In the genomic region with DNA sequence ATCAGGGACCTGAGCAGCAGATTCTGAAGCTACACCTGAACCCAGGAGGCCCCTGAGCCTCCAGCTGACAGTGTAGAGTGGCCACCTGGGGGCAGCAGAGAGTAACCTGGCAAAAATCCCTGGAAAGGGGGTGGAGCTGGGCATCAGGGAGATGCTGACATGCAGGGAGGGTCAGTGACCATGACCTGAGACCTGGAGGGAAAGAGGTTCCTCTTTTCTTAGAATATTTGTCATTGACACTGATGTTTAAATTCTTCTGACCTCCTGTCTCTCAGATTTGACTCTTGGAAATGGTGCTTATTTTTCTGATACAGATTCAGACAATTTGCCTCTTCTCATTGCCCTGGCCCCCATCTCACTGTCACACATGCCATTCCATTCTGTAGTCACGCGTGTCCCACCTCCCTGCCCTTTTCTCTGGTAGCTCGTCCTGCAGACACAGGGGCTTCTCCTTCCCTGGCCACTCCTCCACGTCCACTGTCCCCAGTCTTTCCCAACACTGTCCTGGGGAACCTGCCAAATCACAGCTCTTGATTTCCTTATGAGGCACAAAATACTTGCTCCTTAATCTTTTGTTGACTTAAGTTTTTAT, we compare ENCODE assay signal across 2 cellular contexts.
TF ChIP-seq lines count a peak whose summit lies in the region.

No MANE protein-coding gene starts in this region.

TF ChIP-seq in HCT116, 20 proteins besides CTCF, POLR2A, EP300 and RAD21:
- TF ChIP-seq, protein P1, sequence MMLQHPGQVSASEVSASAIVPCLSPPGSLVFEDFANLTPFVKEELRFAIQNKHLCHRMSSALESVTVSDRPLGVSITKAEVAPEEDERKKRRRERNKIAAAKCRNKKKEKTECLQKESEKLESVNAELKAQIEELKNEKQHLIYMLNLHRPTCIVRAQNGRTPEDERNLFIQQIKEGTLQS (IDR thresholded peaks at IDR 0.05), result no peak
- TF ChIP-seq SRF (IDR thresholded peaks at IDR 0.05; ENCODE audit: low read depth), result no peak
- no peak for TF ChIP-seq YY1 (IDR thresholded peaks at IDR 0.05; ENCODE audit: extremely low read depth, insufficient replicate concordance, low read depth, low read length)
- no peak for TF ChIP-seq ELF1 (IDR thresholded peaks at IDR 0.05; ENCODE audit: borderline replicate concordance, low read depth)
- no peak for TF ChIP-seq SIN3A (IDR thresholded peaks at IDR 0.05; ENCODE audit: low read depth)
- TF ChIP-seq, protein P2, sequence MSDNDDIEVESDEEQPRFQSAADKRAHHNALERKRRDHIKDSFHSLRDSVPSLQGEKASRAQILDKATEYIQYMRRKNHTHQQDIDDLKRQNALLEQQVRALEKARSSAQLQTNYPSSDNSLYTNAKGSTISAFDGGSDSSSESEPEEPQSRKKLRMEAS (IDR thresholded peaks at IDR 0.05), result no peak
- TF ChIP-seq SP1 (IDR thresholded peaks at IDR 0.05; ENCODE audit: low read depth), result no peak
- no peak for TF ChIP-seq ZNF274 (IDR thresholded peaks at IDR 0.05; ENCODE audit: low read depth, low read length)
- TF ChIP-seq, protein P3, sequence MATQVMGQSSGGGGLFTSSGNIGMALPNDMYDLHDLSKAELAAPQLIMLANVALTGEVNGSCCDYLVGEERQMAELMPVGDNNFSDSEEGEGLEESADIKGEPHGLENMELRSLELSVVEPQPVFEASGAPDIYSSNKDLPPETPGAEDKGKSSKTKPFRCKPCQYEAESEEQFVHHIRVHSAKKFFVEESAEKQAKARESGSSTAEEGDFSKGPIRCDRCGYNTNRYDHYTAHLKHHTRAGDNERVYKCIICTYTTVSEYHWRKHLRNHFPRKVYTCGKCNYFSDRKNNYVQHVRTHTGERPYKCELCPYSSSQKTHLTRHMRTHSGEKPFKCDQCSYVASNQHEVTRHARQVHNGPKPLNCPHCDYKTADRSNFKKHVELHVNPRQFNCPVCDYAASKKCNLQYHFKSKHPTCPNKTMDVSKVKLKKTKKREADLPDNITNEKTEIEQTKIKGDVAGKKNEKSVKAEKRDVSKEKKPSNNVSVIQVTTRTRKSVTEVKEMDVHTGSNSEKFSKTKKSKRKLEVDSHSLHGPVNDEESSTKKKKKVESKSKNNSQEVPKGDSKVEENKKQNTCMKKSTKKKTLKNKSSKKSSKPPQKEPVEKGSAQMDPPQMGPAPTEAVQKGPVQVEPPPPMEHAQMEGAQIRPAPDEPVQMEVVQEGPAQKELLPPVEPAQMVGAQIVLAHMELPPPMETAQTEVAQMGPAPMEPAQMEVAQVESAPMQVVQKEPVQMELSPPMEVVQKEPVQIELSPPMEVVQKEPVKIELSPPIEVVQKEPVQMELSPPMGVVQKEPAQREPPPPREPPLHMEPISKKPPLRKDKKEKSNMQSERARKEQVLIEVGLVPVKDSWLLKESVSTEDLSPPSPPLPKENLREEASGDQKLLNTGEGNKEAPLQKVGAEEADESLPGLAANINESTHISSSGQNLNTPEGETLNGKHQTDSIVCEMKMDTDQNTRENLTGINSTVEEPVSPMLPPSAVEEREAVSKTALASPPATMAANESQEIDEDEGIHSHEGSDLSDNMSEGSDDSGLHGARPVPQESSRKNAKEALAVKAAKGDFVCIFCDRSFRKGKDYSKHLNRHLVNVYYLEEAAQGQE (IDR thresholded peaks at IDR 0.05; ENCODE audit: low read depth), result no peak
- TF ChIP-seq POLR2AphosphoS5 (IDR thresholded peaks at IDR 0.05; ENCODE audit: low read depth, low read length), result no peak
- no peak for TF ChIP-seq EGR1 (IDR thresholded peaks at IDR 0.05; ENCODE audit: low read depth)
TF ChIP-seq in HCT116: peak in this region for 0.

TF ChIP-seq in K562, 482 proteins besides CTCF, POLR2A, EP300 and RAD21 (continues in another document):
- TF ChIP-seq BHLHE40 (IDR thresholded peaks at IDR 0.05; ENCODE audit: low read length) (peak; percentile 23; the same call in 1 of the 2 replicates), ZNF778 (CRISPR knock-in tag; IDR thresholded peaks at IDR 0.05) (no peak), DIDO1 (tag; IDR thresholded peaks at IDR 0.05; ENCODE audit: low read depth) (no peak), FOXM1 (IDR thresholded peaks at IDR 0.05; ENCODE audit: low read depth) (no peak), FOXM1 (CRISPR knock-in tag; IDR thresholded peaks at IDR 0.05; ENCODE audit: low read depth) (no peak), U2AF2 (optimal IDR thresholded peaks at IDR 0.05; ENCODE audit: low read depth, low read length) (no peak), CBX5 (IDR thresholded peaks at IDR 0.05; ENCODE audit: borderline replicate concordance, low read depth) (peak; percentile 19; the same call in 1 of the 2 replicates), IRF2 (CRISPR knock-in tag; IDR thresholded peaks at IDR 0.05) (peak; percentile 47; the same call in 1 of the 2 replicates), NCOA1 (IDR thresholded peaks at IDR 0.05; ENCODE audit: low read depth) (no peak), WHSC1 (IDR thresholded peaks at IDR 0.05; ENCODE audit: low read length) (no peak), PHF20 (IDR thresholded peaks at IDR 0.05; ENCODE audit: partially characterized antibody) (no peak), TEAD1 (CRISPR knock-in tag; IDR thresholded peaks at IDR 0.05) (no peak), ZNF175 (CRISPR knock-in tag; IDR thresholded peaks at IDR 0.05; ENCODE audit: low read depth) (no peak), CXXC5 (CRISPR knock-in tag; IDR thresholded peaks at IDR 0.05) (no peak), SRSF3 (IDR thresholded peaks at IDR 0.05; ENCODE audit: insufficient read depth, low read length) (no peak), FOXJ3 (CRISPR knock-in tag; IDR thresholded peaks at IDR 0.05) (no peak), HCFC1 (IDR thresholded peaks at IDR 0.05; ENCODE audit: low read depth, low read length) (peak; percentile 52; the same call in 1 of the 2 replicates), EP400 (IDR thresholded peaks at IDR 0.05) (no peak), MAFK (IDR thresholded peaks at IDR 0.05; ENCODE audit: low read length) (peak; percentile 66), RFX5 (IDR thresholded peaks at IDR 0.05; ENCODE audit: low read depth, low read length) (0 out of 2 replicates have a peak, but pooled peaks have one; percentile 38), SRSF1 (IDR thresholded peaks at IDR 0.05; ENCODE audit: low read depth, low read length) (no peak), ZNF212 (CRISPR knock-in tag; IDR thresholded peaks at IDR 0.05) (no peak), KLF13 (tag; IDR thresholded peaks at IDR 0.05; ENCODE audit: borderline replicate concordance, low read depth) (no peak), KAT8 (IDR thresholded peaks at IDR 0.05; ENCODE audit: low read depth) (no peak), ZEB2 (IDR thresholded peaks at IDR 0.05) (no peak), KDM5B (IDR thresholded peaks at IDR 0.05; ENCODE audit: insufficient replicate concordance, low read depth, low read length) (no peak), CHD4 (IDR thresholded peaks at IDR 0.05; ENCODE audit: insufficient read depth, insufficient replicate concordance, low read depth, low read length, poor library complexity, severe bottlenecking) (no peak), JUN (IDR thresholded peaks at IDR 0.05; ENCODE audit: borderline replicate concordance, low read depth, low read length) (peak; percentile 82), JUN (CRISPR knock-in tag; IDR thresholded peaks at IDR 0.05; ENCODE audit: borderline replicate concordance) (0 out of 2 replicates have a peak, but pooled peaks have one; percentile 72), ZNF589 (CRISPR knock-in tag; IDR thresholded peaks at IDR 0.05; ENCODE audit: low read depth) (no peak), ILF3 (IDR thresholded peaks at IDR 0.05; ENCODE audit: borderline replicate concordance) (no peak)
- TF ChIP-seq, protein P4, sequence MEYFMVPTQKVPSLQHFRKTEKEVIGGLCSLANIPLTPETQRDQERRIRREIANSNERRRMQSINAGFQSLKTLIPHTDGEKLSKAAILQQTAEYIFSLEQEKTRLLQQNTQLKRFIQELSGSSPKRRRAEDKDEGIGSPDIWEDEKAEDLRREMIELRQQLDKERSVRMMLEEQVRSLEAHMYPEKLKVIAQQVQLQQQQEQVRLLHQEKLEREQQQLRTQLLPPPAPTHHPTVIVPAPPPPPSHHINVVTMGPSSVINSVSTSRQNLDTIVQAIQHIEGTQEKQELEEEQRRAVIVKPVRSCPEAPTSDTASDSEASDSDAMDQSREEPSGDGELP (CRISPR knock-in tag; IDR thresholded peaks at IDR 0.05; ENCODE audit: borderline replicate concordance), result peak; percentile 98
- TF ChIP-seq, protein P5, sequence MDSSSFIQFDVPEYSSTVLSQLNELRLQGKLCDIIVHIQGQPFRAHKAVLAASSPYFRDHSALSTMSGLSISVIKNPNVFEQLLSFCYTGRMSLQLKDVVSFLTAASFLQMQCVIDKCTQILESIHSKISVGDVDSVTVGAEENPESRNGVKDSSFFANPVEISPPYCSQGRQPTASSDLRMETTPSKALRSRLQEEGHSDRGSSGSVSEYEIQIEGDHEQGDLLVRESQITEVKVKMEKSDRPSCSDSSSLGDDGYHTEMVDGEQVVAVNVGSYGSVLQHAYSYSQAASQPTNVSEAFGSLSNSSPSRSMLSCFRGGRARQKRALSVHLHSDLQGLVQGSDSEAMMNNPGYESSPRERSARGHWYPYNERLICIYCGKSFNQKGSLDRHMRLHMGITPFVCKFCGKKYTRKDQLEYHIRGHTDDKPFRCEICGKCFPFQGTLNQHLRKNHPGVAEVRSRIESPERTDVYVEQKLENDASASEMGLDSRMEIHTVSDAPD (CRISPR knock-in tag; IDR thresholded peaks at IDR 0.05), result no peak
- TF ChIP-seq, protein P6, sequence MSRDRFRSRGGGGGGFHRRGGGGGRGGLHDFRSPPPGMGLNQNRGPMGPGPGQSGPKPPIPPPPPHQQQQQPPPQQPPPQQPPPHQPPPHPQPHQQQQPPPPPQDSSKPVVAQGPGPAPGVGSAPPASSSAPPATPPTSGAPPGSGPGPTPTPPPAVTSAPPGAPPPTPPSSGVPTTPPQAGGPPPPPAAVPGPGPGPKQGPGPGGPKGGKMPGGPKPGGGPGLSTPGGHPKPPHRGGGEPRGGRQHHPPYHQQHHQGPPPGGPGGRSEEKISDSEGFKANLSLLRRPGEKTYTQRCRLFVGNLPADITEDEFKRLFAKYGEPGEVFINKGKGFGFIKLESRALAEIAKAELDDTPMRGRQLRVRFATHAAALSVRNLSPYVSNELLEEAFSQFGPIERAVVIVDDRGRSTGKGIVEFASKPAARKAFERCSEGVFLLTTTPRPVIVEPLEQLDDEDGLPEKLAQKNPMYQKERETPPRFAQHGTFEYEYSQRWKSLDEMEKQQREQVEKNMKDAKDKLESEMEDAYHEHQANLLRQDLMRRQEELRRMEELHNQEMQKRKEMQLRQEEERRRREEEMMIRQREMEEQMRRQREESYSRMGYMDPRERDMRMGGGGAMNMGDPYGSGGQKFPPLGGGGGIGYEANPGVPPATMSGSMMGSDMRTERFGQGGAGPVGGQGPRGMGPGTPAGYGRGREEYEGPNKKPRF (IDR thresholded peaks at IDR 0.05; ENCODE audit: low read depth, low read length), result no peak
- TF ChIP-seq, protein P7, sequence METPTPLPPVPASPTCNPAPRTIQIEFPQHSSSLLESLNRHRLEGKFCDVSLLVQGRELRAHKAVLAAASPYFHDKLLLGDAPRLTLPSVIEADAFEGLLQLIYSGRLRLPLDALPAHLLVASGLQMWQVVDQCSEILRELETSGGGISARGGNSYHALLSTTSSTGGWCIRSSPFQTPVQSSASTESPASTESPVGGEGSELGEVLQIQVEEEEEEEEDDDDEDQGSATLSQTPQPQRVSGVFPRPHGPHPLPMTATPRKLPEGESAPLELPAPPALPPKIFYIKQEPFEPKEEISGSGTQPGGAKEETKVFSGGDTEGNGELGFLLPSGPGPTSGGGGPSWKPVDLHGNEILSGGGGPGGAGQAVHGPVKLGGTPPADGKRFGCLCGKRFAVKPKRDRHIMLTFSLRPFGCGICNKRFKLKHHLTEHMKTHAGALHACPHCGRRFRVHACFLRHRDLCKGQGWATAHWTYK (CRISPR knock-in tag; IDR thresholded peaks at IDR 0.05), result no peak
- TF ChIP-seq, protein P8, sequence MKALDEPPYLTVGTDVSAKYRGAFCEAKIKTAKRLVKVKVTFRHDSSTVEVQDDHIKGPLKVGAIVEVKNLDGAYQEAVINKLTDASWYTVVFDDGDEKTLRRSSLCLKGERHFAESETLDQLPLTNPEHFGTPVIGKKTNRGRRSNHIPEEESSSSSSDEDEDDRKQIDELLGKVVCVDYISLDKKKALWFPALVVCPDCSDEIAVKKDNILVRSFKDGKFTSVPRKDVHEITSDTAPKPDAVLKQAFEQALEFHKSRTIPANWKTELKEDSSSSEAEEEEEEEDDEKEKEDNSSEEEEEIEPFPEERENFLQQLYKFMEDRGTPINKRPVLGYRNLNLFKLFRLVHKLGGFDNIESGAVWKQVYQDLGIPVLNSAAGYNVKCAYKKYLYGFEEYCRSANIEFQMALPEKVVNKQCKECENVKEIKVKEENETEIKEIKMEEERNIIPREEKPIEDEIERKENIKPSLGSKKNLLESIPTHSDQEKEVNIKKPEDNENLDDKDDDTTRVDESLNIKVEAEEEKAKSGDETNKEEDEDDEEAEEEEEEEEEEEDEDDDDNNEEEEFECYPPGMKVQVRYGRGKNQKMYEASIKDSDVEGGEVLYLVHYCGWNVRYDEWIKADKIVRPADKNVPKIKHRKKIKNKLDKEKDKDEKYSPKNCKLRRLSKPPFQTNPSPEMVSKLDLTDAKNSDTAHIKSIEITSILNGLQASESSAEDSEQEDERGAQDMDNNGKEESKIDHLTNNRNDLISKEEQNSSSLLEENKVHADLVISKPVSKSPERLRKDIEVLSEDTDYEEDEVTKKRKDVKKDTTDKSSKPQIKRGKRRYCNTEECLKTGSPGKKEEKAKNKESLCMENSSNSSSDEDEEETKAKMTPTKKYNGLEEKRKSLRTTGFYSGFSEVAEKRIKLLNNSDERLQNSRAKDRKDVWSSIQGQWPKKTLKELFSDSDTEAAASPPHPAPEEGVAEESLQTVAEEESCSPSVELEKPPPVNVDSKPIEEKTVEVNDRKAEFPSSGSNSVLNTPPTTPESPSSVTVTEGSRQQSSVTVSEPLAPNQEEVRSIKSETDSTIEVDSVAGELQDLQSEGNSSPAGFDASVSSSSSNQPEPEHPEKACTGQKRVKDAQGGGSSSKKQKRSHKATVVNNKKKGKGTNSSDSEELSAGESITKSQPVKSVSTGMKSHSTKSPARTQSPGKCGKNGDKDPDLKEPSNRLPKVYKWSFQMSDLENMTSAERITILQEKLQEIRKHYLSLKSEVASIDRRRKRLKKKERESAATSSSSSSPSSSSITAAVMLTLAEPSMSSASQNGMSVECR (CRISPR knock-in tag; IDR thresholded peaks at IDR 0.05), result 0 out of 2 replicates have a peak, but pooled peaks have one; percentile 25
- TF ChIP-seq, protein P9, sequence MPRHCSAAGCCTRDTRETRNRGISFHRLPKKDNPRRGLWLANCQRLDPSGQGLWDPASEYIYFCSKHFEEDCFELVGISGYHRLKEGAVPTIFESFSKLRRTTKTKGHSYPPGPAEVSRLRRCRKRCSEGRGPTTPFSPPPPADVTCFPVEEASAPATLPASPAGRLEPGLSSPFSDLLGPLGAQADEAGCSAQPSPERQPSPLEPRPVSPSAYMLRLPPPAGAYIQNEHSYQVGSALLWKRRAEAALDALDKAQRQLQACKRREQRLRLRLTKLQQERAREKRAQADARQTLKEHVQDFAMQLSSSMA (CRISPR knock-in tag; IDR thresholded peaks at IDR 0.05), result no peak
